Comparison of ENCODE assay signal across 36 cellular contexts in the genomic region with DNA sequence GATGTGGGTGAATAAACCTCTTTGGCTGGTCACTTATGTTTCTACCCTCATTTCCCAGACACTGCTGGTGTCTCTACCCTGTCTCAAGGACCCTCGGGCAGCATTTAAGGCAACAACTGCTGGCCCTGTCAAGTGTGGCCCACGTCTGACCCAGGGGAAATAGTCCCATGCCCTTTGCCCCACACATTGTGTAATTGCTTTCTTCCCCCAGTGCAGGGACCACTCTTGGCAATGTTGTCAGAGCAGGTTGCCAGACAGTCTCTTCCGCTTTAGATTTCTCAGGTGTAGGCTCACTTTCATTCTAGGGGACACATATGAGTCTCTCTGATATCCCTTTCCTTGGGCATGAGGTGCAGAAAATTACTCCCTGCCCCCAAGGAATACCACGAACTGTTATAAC.
"Had no signal": no experiment of that assay in that cellular context is flagged by ENCODE, and none has a peak within 500 bp of the region (broad histone marks: within the 10 kb centered on the region; RNA-seq: fewer than 3 reads in every experiment).

No MANE protein-coding gene starts in this region.

- H3K27ac ChIP-seq: adrenal gland, body of pancreas, brain microvascular endothelial cell, breast epithelium, cardiac muscle cell, VCaP had no signal

- DNase-seq: activated B cell treated with CpG ODN at 0.5 μM for 24 hours; activated CD4-positive, alpha-beta memory T cell treated with anti-CD3 and anti-CD28 coated beads for 36 hours; activated CD4-positive, alpha-beta T cell treated with anti-CD3 and anti-CD28 coated beads for 4 hours; activated CD4-positive, alpha-beta T cell treated with anti-CD3 and anti-CD28 coated beads, Interleukin-2, amount 10 ng/mL, durations not matched to agents 24 days and 14 days; activated CD4-positive, alpha-beta T cell treated with anti-CD3 and anti-CD28 coated beads, Interleukin-2, amount 50 U/mL, for 1 hour; activated CD4-positive, alpha-beta T cell treated with anti-CD3 and anti-CD28 coated beads, Interleukin-2, amount 50 U/mL, for 4 hours; activated CD4-positive, CD25-positive, alpha-beta regulatory T cell treated with anti-CD3 and anti-CD28 coated beads, Interleukin-2, amount 50 U/mL, for 72 hours; activated CD8-positive, alpha-beta memory T cell treated with anti-CD3 and anti-CD28 coated beads, Interleukin-2, amount 50 U/mL, for 4 hours; activated CD8-positive, alpha-beta T cell treated with anti-CD3 and anti-CD28 coated beads for 36 hours; activated effector memory CD4-positive, alpha-beta T cell treated with anti-CD3 and anti-CD28 coated beads, Interleukin-2, amount 50 U/mL, for 16 hours; activated gamma-delta T cell treated with Interleukin-2 at 50 U/mL for 16 hours; activated naive CD4-positive, alpha-beta T cell; activated naive CD4-positive, alpha-beta T cell treated with anti-CD3 and anti-CD28 coated beads for 36 hours; activated naive CD4-positive, alpha-beta T cell treated with anti-CD3 and anti-CD28 coated beads, Interleukin-2, amount 50 U/mL, for 16 hours; activated naive CD8-positive, alpha-beta T cell treated with anti-CD3 and anti-CD28 coated beads for 36 hours; activated T-cell treated with anti-CD3 and anti-CD28 coated beads for 4 hours; activated T-cell treated with anti-CD3 and anti-CD28 coated beads, Interleukin-2, amount 50 U/mL, for 1 hour; activated T-cell treated with anti-CD3 and anti-CD28 coated beads, Interleukin-2, amount 50 U/mL, for 4 hours; activated T-cell treated with anti-CD3 and anti-CD28 coated beads, Interleukin-2, amount 50 U/mL, for 72 hours; adrenal gland; amniotic stem cell; aorta; body of pancreas; brain microvascular endothelial cell; caudate nucleus; cerebellar nuclear complex; T-cell; T-helper 17 cell; T1000 had no signal

- FAIRE-seq: astrocyte, TTC549 had no signal

- ATAC-seq: activated CD8-positive, alpha-beta T cell treated with anti-CD3 and anti-CD28 coated beads for 36 hours; activated naive CD4-positive, alpha-beta T cell treated with anti-CD3 and anti-CD28 coated beads, Interleukin-2, amount 50 U/mL, for 72 hours; activated T-cell treated with anti-CD3 and anti-CD28 coated beads, Interleukin-2, amount 50 U/mL, for 4 hours; activated T-cell treated with anti-CD3 and anti-CD28 coated beads, Interleukin-2, amount 50 U/mL, for 72 hours; activated T-helper 17 cell treated with anti-CD3 and anti-CD28 coated beads, Interleukin-2, amount 50 U/mL, for 72 hours; body of pancreas; T-cell; T-helper 17 cell had no signal

- H3K4me1 ChIP-seq: adrenal gland, body of pancreas, breast epithelium had no signal

- H3K36me3 ChIP-seq: adrenal gland, brain microvascular endothelial cell, breast epithelium, cardiac muscle cell had no signal

- H3K27me3 ChIP-seq: adrenal gland, body of pancreas, brain microvascular endothelial cell, breast epithelium, cardiac muscle cell had no signal

- H3K9me3 ChIP-seq: adrenal gland, body of pancreas, breast epithelium had no signal

- H3K4me3 ChIP-seq: adrenal gland, body of pancreas, breast epithelium, cardiac muscle cell had no signal
